ENCODE assay signal across 8 cellular contexts in genomic region chr15:40038267-40038653, GRCh38. TPM values are rescaled to one million over a fixed set of nuclear protein-coding genes. Genes with fewer than 3 reads are reported as not detected.
DNase-seq lines count a peak whose midpoint lies in the region; ATAC-seq lines count a peak whose summit lies in the region.

No MANE protein-coding gene starts in this region.

- H3K27me3 ChIP-seq in iPS-15b (ENCODE audit: control insufficient read depth, insufficient read depth, low read length), result no peaks in the 10 kb centered on the region

- peaks cover 41% of the 10 kb centered on the region for H3K36me3 Mint-ChIP-seq in activated CD8-positive, alpha-beta memory T cell treated with anti-CD3 and anti-CD28 coated beads, Interleukin-2, amount 10 ng/mL, durations not matched to agents 7 days and 5 days
- peaks cover 33 to 38% of the 10 kb centered on the region in 2 donors for H3K36me3 Mint-ChIP-seq in activated naive CD4-positive, alpha-beta T cell treated with anti-CD3 and anti-CD28 coated beads, Interleukin-2, amount 50 U/mL, for 72 hours
- peaks cover 31% of the 10 kb centered on the region for H3K36me3 Mint-ChIP-seq in stimulated activated memory B cell treated with anti-CD40 and anti-IgM and Interleukin-4, amounts not matched to agents 10 μg/mL and 1 μg/mL and 100 μg/mL, for 72 hours

- H3K4me1 ChIP-seq in iPS-15b (ENCODE audit: control insufficient read depth, insufficient read depth, low read length), result no peaks in the 10 kb centered on the region

- DNase-seq in activated CD8-positive, alpha-beta memory T cell treated with anti-CD3 and anti-CD28 coated beads, Interleukin-2, amount 10 ng/mL, durations not matched to agents 7 days and 5 days, result no peak
- no peak for DNase-seq in activated CD8-positive, alpha-beta memory T cell treated with anti-CD3 and anti-CD28 coated beads for 24 hours
- no peak for DNase-seq in activated naive CD4-positive, alpha-beta T cell treated with anti-CD3 and anti-CD28 coated beads, Interleukin-2, amount 50 U/mL, for 72 hours (ENCODE audit: low spot score in 2 of 2)
- DNase-seq in globus pallidus (ENCODE audit: low spot score) (no peak), cerebellar nuclear complex (lab: John Stamatoyannopoulos, UW) (no peak)

- H3K27ac Mint-ChIP-seq in activated CD8-positive, alpha-beta memory T cell treated with anti-CD3 and anti-CD28 coated beads, Interleukin-2, amount 10 ng/mL, durations not matched to agents 7 days and 5 days, result peak overlapping the region; percentile 94
- H3K27ac Mint-ChIP-seq in activated naive CD4-positive, alpha-beta T cell treated with anti-CD3 and anti-CD28 coated beads, Interleukin-2, amount 50 U/mL, for 72 hours, result peak overlapping the region; percentile 99
- H3K27ac Mint-ChIP-seq in stimulated activated memory B cell treated with anti-CD40 and anti-IgM and Interleukin-4, amounts not matched to agents 10 μg/mL and 1 μg/mL and 100 μg/mL, for 72 hours, result peak overlapping the region; percentile 98

- ATAC-seq in activated CD8-positive, alpha-beta memory T cell treated with anti-CD3 and anti-CD28 coated beads, Interleukin-2, amount 10 ng/mL, durations not matched to agents 7 days and 5 days, result no peak
- no peak for ATAC-seq in activated naive CD4-positive, alpha-beta T cell treated with anti-CD3 and anti-CD28 coated beads, Interleukin-2, amount 50 U/mL, for 72 hours
- ATAC-seq in stimulated activated memory B cell treated with anti-CD40 and anti-IgM and Interleukin-4, amounts not matched to agents 10 μg/mL and 1 μg/mL and 100 μg/mL, for 72 hours, result no peak
- ATAC-seq in GM21576 (IDR thresholded peaks at IDR 0.05; ENCODE audit: unreplicated experiment), result no peak

- CTCF ChIA-PET in activated CD8-positive, alpha-beta memory T cell treated with anti-CD3 and anti-CD28 coated beads, Interleukin-2, amount 10 ng/mL, durations not matched to agents 7 days and 5 days (lab: Charles Lee), result interaction anchor here (0.8 to 14.5 kb wide), 9 partner anchors 9 to 253 kb away, joined by 3 to 324 read pairs (median 7); partner anchors contain the start of gene BMF

- H3K4me3 Mint-ChIP-seq in activated CD8-positive, alpha-beta memory T cell treated with anti-CD3 and anti-CD28 coated beads, Interleukin-2, amount 10 ng/mL, durations not matched to agents 7 days and 5 days, result peak overlapping the region; percentile 85
- H3K4me3 Mint-ChIP-seq in stimulated activated memory B cell treated with anti-CD40 and anti-IgM and Interleukin-4, amounts not matched to agents 10 μg/mL and 1 μg/mL and 100 μg/mL, for 72 hours, result peak overlapping the region; percentile 98

- H3K27me3 Mint-ChIP-seq in activated CD8-positive, alpha-beta memory T cell treated with anti-CD3 and anti-CD28 coated beads, Interleukin-2, amount 10 ng/mL, durations not matched to agents 7 days and 5 days, result no peaks in the 10 kb centered on the region
- no peaks in the 10 kb centered on the region for H3K27me3 Mint-ChIP-seq in stimulated activated memory B cell treated with anti-CD40 and anti-IgM and Interleukin-4, amounts not matched to agents 10 μg/mL and 1 μg/mL and 100 μg/mL, for 72 hours

- no peaks in the 10 kb centered on the region for H3K9me3 ChIP-seq in iPS-15b (ENCODE audit: control insufficient read depth, insufficient read depth, low read length)

- H3K4me3 ChIP-seq in iPS-15b (ENCODE audit: low read depth, low read length), result peak overlapping the region; percentile 68

- H3K4me1 Mint-ChIP-seq in activated CD8-positive, alpha-beta memory T cell treated with anti-CD3 and anti-CD28 coated beads, Interleukin-2, amount 10 ng/mL, durations not matched to agents 7 days and 5 days, result peaks cover 50% of the 10 kb centered on the region
- peaks cover 36% of the 10 kb centered on the region for H3K4me1 Mint-ChIP-seq in stimulated activated memory B cell treated with anti-CD40 and anti-IgM and Interleukin-4, amounts not matched to agents 10 μg/mL and 1 μg/mL and 100 μg/mL, for 72 hours

- H3K9me3 Mint-ChIP-seq in activated CD8-positive, alpha-beta memory T cell treated with anti-CD3 and anti-CD28 coated beads, Interleukin-2, amount 10 ng/mL, durations not matched to agents 7 days and 5 days (ENCODE audit: low read depth), result no peaks in the 10 kb centered on the region
- H3K9me3 Mint-ChIP-seq in activated naive CD4-positive, alpha-beta T cell treated with anti-CD3 and anti-CD28 coated beads, Interleukin-2, amount 50 U/mL, for 72 hours, result no peaks in the 10 kb centered on the region
- no peaks in the 10 kb centered on the region for H3K9me3 Mint-ChIP-seq in stimulated activated memory B cell treated with anti-CD40 and anti-IgM and Interleukin-4, amounts not matched to agents 10 μg/mL and 1 μg/mL and 100 μg/mL, for 72 hours

- H3K36me3 ChIP-seq in iPS-15b (ENCODE audit: control insufficient read depth, insufficient read depth, low read length), result peaks cover 22% of the 10 kb centered on the region

- H3K9ac ChIP-seq in iPS-15b (ENCODE audit: low read depth, low read length), result peak overlapping the region; percentile 94

RNA-seq across cellular contexts. Expression of gene SRP14, which starts 0.7 kb away (rescaled TPM):
- total RNA-seq in activated CD8-positive, alpha-beta memory T cell treated with anti-CD3 and anti-CD28 coated beads, Interleukin-2, amount 10 ng/mL, durations not matched to agents 7 days and 5 days, result 100 to 1,000 TPM; 150 to 160 TPM
- total RNA-seq in activated naive CD4-positive, alpha-beta T cell treated with anti-CD3 and anti-CD28 coated beads, Interleukin-2, amount 50 U/mL, for 72 hours, result 100 to 1,000 TPM; 146 to 182 TPM
